Comparison of ENCODE assay signal across 8 cellular contexts in genomic region chr3:52533623-52534280, GRCh38. TPM values are rescaled to one million over a fixed set of nuclear protein-coding genes. Genes with fewer than 3 reads are reported as not detected.
DNase-seq lines count a peak whose midpoint lies in the region; ATAC-seq and TF ChIP-seq lines count a peak whose summit lies in the region.

NT5DC2 (minus strand) TSS chr3:52533857; CDS start chr3:52533737, 120 bp downstream.

- H3K36me3 ChIP-seq in duodenal mucosa (ENCODE audit: control insufficient read depth in 1 of 2, insufficient read depth in 2 of 2, low read length in 2 of 2), result no peaks in the 10 kb centered on the region

- H3K9ac ChIP-seq in duodenal mucosa (ENCODE audit: low read depth in 1 of 2, low read length in 2 of 2), result peak within 1 kb of the TSS in 1 of 2 donors; percentile 47

- DNase-seq in EL, result peak; percentile 80
- DNase-seq in HCEC 1CT, result peak; percentile 66
- DNase-seq in NCI-H2227 (lab: John Stamatoyannopoulos, UW; ENCODE audit: unreplicated experiment), result peak; percentile 85
- peak; percentile 41 for DNase-seq in activated CD4-positive, alpha-beta T cell treated with anti-CD3 and anti-CD28 coated beads, Interleukin-2, amount 50 U/mL, for 1 hour
- peak in 1 of 2 donors; percentile 91 for DNase-seq in lower leg skin (ENCODE audit: low spot score in 2 of 2)
- peak; percentile 55 to 74 for DNase-seq in stimulated activated CD4-positive, alpha-beta T cell treated with anti-CD3 and anti-CD28 coated beads, Interleukin-4, amount 100 ng/mL, for 4 hours

- no peaks in the 10 kb centered on the region for H3K9me3 ChIP-seq in duodenal mucosa (ENCODE audit: control insufficient read depth in 1 of 2, low read length in 2 of 2)

- intact Hi-C loops in lower leg skin (cut with DNase I; ENCODE audit: low total_unique reads), result no loop called here

- no peak within 1 kb of the TSS for H3K27ac ChIP-seq in duodenal mucosa (ENCODE audit: low read depth, low read length)

- peaks cover 29 to 32% of the 10 kb centered on the region in 2 donors for H3K4me1 ChIP-seq in duodenal mucosa (ENCODE audit: control insufficient read depth in 1 of 2, insufficient read depth in 2 of 2, low read length in 2 of 2)

- 3 to 7% methylated on average over 3 to 8 of the region's 91 CpGs for WGBS in lower leg skin, 2 donors

- no peak for TF ChIP-seq CTCF in lower leg skin (IDR thresholded peaks at IDR 0.05)

- no peaks in the 10 kb centered on the region for H3K27me3 ChIP-seq in duodenal mucosa (ENCODE audit: control insufficient read depth in 1 of 2, insufficient read depth in 2 of 2, low read length in 2 of 2)

- no peak for ATAC-seq in HG03097 (IDR thresholded peaks at IDR 0.05; ENCODE audit: low FRiP score, unreplicated experiment)

- no peak for TF ChIP-seq POLR2A in lower leg skin (IDR thresholded peaks at IDR 0.05)

- peak within 1 kb of the TSS; percentile 61 to 68 for H3K4me3 ChIP-seq in duodenal mucosa (ENCODE audit: low read depth in 1 of 2, low read length in 2 of 2)
- H3K4me3 ChIP-seq in lower leg skin (ENCODE audit: low read depth, poor library complexity, severe bottlenecking), result peak within 1 kb of the TSS; percentile 46

RNA-seq across cellular contexts. Expression of gene NT5DC2, which starts in this region (rescaled TPM):
- 10 to 100 TPM; 40.3 to 61.4 (median 48.0) TPM for total RNA-seq in lower leg skin
